Comparison of ENCODE assay signal across 18 cellular contexts in the genomic region with DNA sequence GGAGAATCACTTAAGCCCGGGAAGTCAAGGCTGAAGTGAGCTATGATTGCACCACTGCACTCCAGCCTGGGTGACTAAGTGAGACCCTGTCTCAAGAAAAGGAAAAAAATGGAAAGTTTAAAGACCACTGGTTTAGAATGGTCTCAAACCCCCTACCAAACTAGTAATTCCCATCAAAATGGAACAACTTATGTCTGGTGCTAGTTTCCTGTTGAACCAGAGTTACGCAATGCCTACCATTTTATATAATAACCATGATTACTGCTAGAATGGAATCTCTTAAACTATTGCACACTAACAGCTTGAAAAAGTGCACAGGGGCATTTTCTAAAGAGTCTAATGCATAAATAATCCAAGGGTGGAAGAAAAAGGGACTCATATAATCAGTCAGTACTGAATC.
"Had no signal": no experiment of that assay in that cellular context is flagged by ENCODE, and none has a peak within 500 bp of the region (broad histone marks: within the 10 kb centered on the region; RNA-seq: fewer than 3 reads in every experiment).

No MANE protein-coding gene starts in this region.

- H3K4me1 Mint-ChIP-seq: activated CD4-positive, alpha-beta T cell treated with anti-CD3 and anti-CD28 coated beads, Interleukin-2, amount 10 ng/mL, durations not matched to agents 24 days and 14 days had no signal

- ATAC-seq: activated naive CD4-positive, alpha-beta T cell treated with anti-CD3 and anti-CD28 coated beads, Interleukin-2, amount 50 U/mL, for 72 hours; activated T-cell treated with anti-CD3 and anti-CD28 coated beads, Interleukin-2, amount 50 U/mL, for 72 hours; effector memory CD8-positive, alpha-beta T cell; mucosa of descending colon; naive thymus-derived CD8-positive, alpha-beta T cell; stimulated activated naive CD8-positive, alpha-beta T cell treated with anti-CD3 and anti-CD28 coated beads, Interleukin-15, Interleukin-2, amounts not matched to agents 100 U/mL and 50 U/mL, for 24 hours had no signal

- H3K27me3 Mint-ChIP-seq: activated CD4-positive, alpha-beta T cell treated with anti-CD3 and anti-CD28 coated beads, Interleukin-2, amount 10 ng/mL, durations not matched to agents 24 days and 14 days; brain; effector memory CD8-positive, alpha-beta T cell; naive thymus-derived CD8-positive, alpha-beta T cell had no signal

- H3K27ac Mint-ChIP-seq: activated CD4-positive, alpha-beta T cell treated with anti-CD3 and anti-CD28 coated beads, Interleukin-2, amount 10 ng/mL, durations not matched to agents 24 days and 14 days; activated naive CD4-positive, alpha-beta T cell treated with anti-CD3 and anti-CD28 coated beads, Interleukin-2, amount 50 U/mL, for 72 hours; activated T-cell treated with anti-CD3 and anti-CD28 coated beads, Interleukin-2, amount 50 U/mL, for 72 hours; brain; effector memory CD8-positive, alpha-beta T cell; naive thymus-derived CD8-positive, alpha-beta T cell had no signal

- H3K4me3 ChIP-seq: left ventricle myocardium inferior, mucosa of descending colon, skin epidermis had no signal

- H3K4me3 Mint-ChIP-seq: activated CD4-positive, alpha-beta T cell treated with anti-CD3 and anti-CD28 coated beads, Interleukin-2, amount 10 ng/mL, durations not matched to agents 24 days and 14 days; activated T-cell treated with anti-CD3 and anti-CD28 coated beads, Interleukin-2, amount 50 U/mL, for 72 hours; brain; effector memory CD8-positive, alpha-beta T cell; naive thymus-derived CD8-positive, alpha-beta T cell had no signal

- DNase-seq: activated CD4-positive, alpha-beta T cell treated with anti-CD3 and anti-CD28 coated beads, Interleukin-2, amount 10 ng/mL, durations not matched to agents 24 days and 14 days; activated CD4-positive, CD25-positive, alpha-beta regulatory T cell; activated CD8-positive, alpha-beta memory T cell treated with anti-CD3 and anti-CD28 coated beads, Interleukin-2, amount 50 U/mL, for 48 hours; activated gamma-delta T cell; activated T-cell treated with anti-CD3 and anti-CD28 coated beads, Interleukin-2, amount 50 U/mL, for 72 hours; effector memory CD8-positive, alpha-beta T cell; glutamatergic neuron; hypothalamus; left ventricle myocardium inferior; mucosa of descending colon; naive thymus-derived CD8-positive, alpha-beta T cell; stimulated activated CD4-positive, alpha-beta T cell treated with anti-CD3 and anti-CD28 coated beads, Interleukin-4, amount 100 ng/mL, for 24 hours; stimulated activated CD8-positive, alpha-beta memory T cell treated with anti-CD3 and anti-CD28 coated beads, Interleukin-4, amount 100 ng/mL, for 48 hours; stimulated activated naive CD8-positive, alpha-beta T cell treated with anti-CD3 and anti-CD28 coated beads, Interleukin-15, Interleukin-2, amounts not matched to agents 100 U/mL and 50 U/mL, for 24 hours; T-helper 2 cell had no signal

- H3K9me3 Mint-ChIP-seq: activated T-cell treated with anti-CD3 and anti-CD28 coated beads, Interleukin-2, amount 50 U/mL, for 72 hours; effector memory CD8-positive, alpha-beta T cell had no signal
